In the genomic region with DNA sequence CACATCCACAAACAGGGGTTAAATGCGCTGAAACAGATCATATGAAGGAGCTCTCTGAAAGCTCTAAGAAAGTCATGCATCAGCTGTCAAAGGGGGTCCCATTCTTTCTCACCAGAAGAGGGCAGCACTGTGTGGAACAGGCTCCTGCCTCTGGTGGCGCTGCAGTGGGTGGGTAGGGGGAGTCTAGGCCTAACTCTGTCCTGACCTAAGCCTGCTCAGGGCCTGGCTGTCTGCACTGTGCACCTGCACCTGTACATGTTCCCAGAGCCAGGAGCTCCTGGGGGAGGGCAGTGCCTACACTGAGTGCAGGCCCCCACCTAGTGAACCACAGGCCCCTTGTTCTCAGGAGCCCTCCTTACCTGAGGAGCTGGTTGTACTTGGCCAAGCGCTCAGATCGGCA, we compare ENCODE assay signal across 8 cellular contexts. TPM values are rescaled to one million over a fixed set of nuclear protein-coding genes. Genes with fewer than 3 reads are reported as not detected.
A peak's percentile ranks its signal among the peaks of the same experiment; 100 is the strongest.
DNase-seq lines count a peak whose midpoint lies in the region; ATAC-seq and TF ChIP-seq lines count a peak whose summit lies in the region.

No MANE protein-coding gene starts in this region.

- no peaks in the 10 kb centered on the region for H3K9me3 ChIP-seq in DOHH2 (ENCODE audit: control insufficient read depth, insufficient read depth, low read length)

- H3K4me3 ChIP-seq in DOHH2 (ENCODE audit: low read length), result no peak overlapping the region

- peaks cover 19 to 46% of the 10 kb centered on the region in 2 donors for H3K36me3 Mint-ChIP-seq in activated T-cell treated with anti-CD3 and anti-CD28 coated beads, Interleukin-2, amount 50 U/mL, for 72 hours (ENCODE audit: insufficient read depth in 2 of 2)

- peaks cover 3% of the 10 kb centered on the region; the same call in 1 of the 2 replicates for H3K79me2 ChIP-seq in DOHH2 (ENCODE audit: control insufficient read depth, low read length)

- H3F3A ChIP-seq in DOHH2 (ENCODE audit: control insufficient read depth, insufficient read depth), result peaks cover 84% of the 10 kb centered on the region

- no peak overlapping the region for H3K27ac ChIP-seq in DOHH2 (ENCODE audit: low read depth, low read length)

- peak overlapping the region; percentile 59 for H3K27ac Mint-ChIP-seq in activated T-cell treated with anti-CD3 and anti-CD28 coated beads, Interleukin-2, amount 50 U/mL, for 72 hours

- H4K20me1 ChIP-seq in DOHH2 (ENCODE audit: control insufficient read depth, insufficient read depth, low read depth, low read length), result peaks cover 43% of the 10 kb centered on the region

- peaks cover 72% of the 10 kb centered on the region for H3K4me1 Mint-ChIP-seq in activated T-cell treated with anti-CD3 and anti-CD28 coated beads, Interleukin-2, amount 50 U/mL, for 72 hours (ENCODE audit: low read depth)

- H3K4me3 Mint-ChIP-seq in activated T-cell treated with anti-CD3 and anti-CD28 coated beads, Interleukin-2, amount 50 U/mL, for 72 hours, result no peak overlapping the region

- H3K9me2 ChIP-seq in DOHH2 (replicated peaks; ENCODE audit: control insufficient read depth, low read length), result no peaks in the 10 kb centered on the region

- TF ChIP-seq CTCF in DOHH2 (IDR thresholded peaks at IDR 0.05; ENCODE audit: low read depth, low read length, poor library complexity, severe bottlenecking), result peak; percentile 76

- peaks cover 92% of the 10 kb centered on the region for H3K36me3 ChIP-seq in DOHH2 (ENCODE audit: control insufficient read depth, low read length)

- H3K4me2 ChIP-seq in DOHH2 (ENCODE audit: low read length), result no peak overlapping the region

- H3K27me3 Mint-ChIP-seq in activated T-cell treated with anti-CD3 and anti-CD28 coated beads, Interleukin-2, amount 50 U/mL, for 72 hours (ENCODE audit: low read depth), result no peaks in the 10 kb centered on the region

- ATAC-seq in activated T-cell treated with anti-CD3 and anti-CD28 coated beads, Interleukin-2, amount 50 U/mL, for 72 hours (replicated peaks in 1 of 2), result peak; percentile 14
- ATAC-seq in HG02938 (IDR thresholded peaks at IDR 0.05; ENCODE audit: unreplicated experiment) (no peak), GM21786 (IDR thresholded peaks at IDR 0.05; ENCODE audit: unreplicated experiment) (no peak)

- H3K4me1 ChIP-seq in DOHH2 (ENCODE audit: control insufficient read depth, low read length), result no peaks in the 10 kb centered on the region

- H3K9me3 Mint-ChIP-seq in activated T-cell treated with anti-CD3 and anti-CD28 coated beads, Interleukin-2, amount 50 U/mL, for 72 hours, result no peaks in the 10 kb centered on the region

- H3K27me3 ChIP-seq in DOHH2 (ENCODE audit: control insufficient read depth, low read length), result no peaks in the 10 kb centered on the region

- DNase-seq in KBM-7, result peak; percentile 60
- DNase-seq in activated T-cell treated with anti-CD3 and anti-CD28 coated beads, Interleukin-2, amount 50 U/mL, for 72 hours, result peak; percentile 52 to 55
- peak; percentile 67 for DNase-seq in iPS-NIHi7 (ENCODE audit: extremely low spot score)
- no peak for DNase-seq in NCI-H1105 (lab: John Stamatoyannopoulos, UW)
- DNase-seq in AG08396 (ENCODE audit: low spot score), result no peak

- in situ Hi-C loops in KBM-7 (cut with MboI; ENCODE audit: low pct_unique_long_range_greater_than_20kb, low sequenced_read_pairs), result no loop called here

RNA-seq across cellular contexts. Expression of gene ENO1, which starts 16.0 kb away (rescaled TPM):
- total RNA-seq in activated T-cell treated with anti-CD3 and anti-CD28 coated beads, Interleukin-2, amount 50 U/mL, for 72 hours, result 1,000 to 10,000 TPM; 1,803 to 1,841 TPM

RNA-seq across cellular contexts. Expression of gene RERE, which starts 45.1 kb away (rescaled TPM):
- total RNA-seq in activated T-cell treated with anti-CD3 and anti-CD28 coated beads, Interleukin-2, amount 50 U/mL, for 72 hours, result 100 to 1,000 TPM in 1 of 2 donors, 10 to 100 TPM in 1; 98.7 to 105 TPM

Comparison
In these comparisons a context has a peak if more than half of its experiments do, and no peak if none do; other contexts are left out.
1. DNase-seq: peak in KBM-7 (single experiment), activated T-cell treated with anti-CD3 and anti-CD28 coated beads, Interleukin-2, amount 50 U/mL, for 72 hours (2 of 2) and iPS-NIHi7 (single experiment); none in NCI-H1105 (single experiment) and AG08396 (single experiment).
2. ATAC-seq: peak in activated T-cell treated with anti-CD3 and anti-CD28 coated beads, Interleukin-2, amount 50 U/mL, for 72 hours (2 of 2); none in HG02938 (single experiment) and GM21786 (single experiment).